ENCODE assay signal across 13 cellular contexts in genomic region chr11:3121416-3121815, GRCh38. TPM values are rescaled to one million over a fixed set of nuclear protein-coding genes. Genes with fewer than 3 reads are reported as not detected.
"Had no signal": no experiment of that assay in that cellular context is flagged by ENCODE, and none has a peak within 500 bp of the region (broad histone marks: within the 10 kb centered on the region; RNA-seq: fewer than 3 reads in every experiment).

No MANE protein-coding gene starts in this region.

- H3K9me3 Mint-ChIP-seq: activated B cell treated with CpG ODN at 0.5 μM for 24 hours; activated CD4-positive, alpha-beta T cell treated with anti-CD3 and anti-CD28 coated beads, Interleukin-2, amount 10 ng/mL, durations not matched to agents 7 days and 5 days; activated naive CD4-positive, alpha-beta T cell treated with anti-CD3 and anti-CD28 coated beads, Interleukin-2, amount 50 U/mL, for 24 hours; stimulated activated effector memory CD8-positive, alpha-beta T cell treated with anti-CD3 and anti-CD28 coated beads, Interleukin-12 subunit alpha, Interleukin-12 subunit beta, amount 100 ng/mL, for 72 hours had no signal

- H3K4me2 ChIP-seq: neural progenitor cell had no signal

- H3K27ac Mint-ChIP-seq: activated B cell treated with CpG ODN at 0.5 μM for 24 hours; activated CD4-positive, alpha-beta T cell treated with anti-CD3 and anti-CD28 coated beads, Interleukin-2, amount 10 ng/mL, durations not matched to agents 7 days and 5 days; activated naive CD4-positive, alpha-beta T cell treated with anti-CD3 and anti-CD28 coated beads, Interleukin-2, amount 50 U/mL, for 24 hours; naive B cell; neural progenitor cell; stimulated activated effector memory CD8-positive, alpha-beta T cell treated with anti-CD3 and anti-CD28 coated beads, Interleukin-12 subunit alpha, Interleukin-12 subunit beta, amount 100 ng/mL, for 72 hours; T-helper 2 cell treated with Interferon-gamma antibody and Interleukin-4, amounts not matched to agents 5 μg/mL and 100 μg/mL, for 36 hours had no signal

- H3K9ac ChIP-seq: neural progenitor cell had no signal

- H3K27me3 ChIP-seq: adrenal gland, cardiac muscle cell, esophagus squamous epithelium, neural progenitor cell, uterus had no signal

- H3K4me1 ChIP-seq: neural progenitor cell had no signal

- H3K27ac ChIP-seq: adrenal gland, cardiac muscle cell, esophagus squamous epithelium, neural progenitor cell, uterus had no signal

- DNase-seq: activated B cell treated with CpG ODN at 0.5 μM for 24 hours; activated CD4-positive, alpha-beta T cell treated with anti-CD3 and anti-CD28 coated beads, Interleukin-2, amount 10 ng/mL, durations not matched to agents 7 days and 5 days; esophagus squamous epithelium; hippocampal formation; naive B cell had no signal

- H3K4me3 Mint-ChIP-seq: activated B cell treated with CpG ODN at 0.5 μM for 24 hours; activated CD4-positive, alpha-beta T cell treated with anti-CD3 and anti-CD28 coated beads, Interleukin-2, amount 10 ng/mL, durations not matched to agents 7 days and 5 days; activated naive CD4-positive, alpha-beta T cell treated with anti-CD3 and anti-CD28 coated beads, Interleukin-2, amount 50 U/mL, for 24 hours; naive B cell; neural progenitor cell; stimulated activated effector memory CD8-positive, alpha-beta T cell treated with anti-CD3 and anti-CD28 coated beads, Interleukin-12 subunit alpha, Interleukin-12 subunit beta, amount 100 ng/mL, for 72 hours; T-helper 2 cell treated with Interferon-gamma antibody and Interleukin-4, amounts not matched to agents 5 μg/mL and 100 μg/mL, for 36 hours had no signal

- H3K4me3 ChIP-seq: adrenal gland, cardiac muscle cell, esophagus squamous epithelium, lung, neural progenitor cell, uterus had no signal

- H3K27me3 Mint-ChIP-seq: activated B cell treated with CpG ODN at 0.5 μM for 24 hours; activated CD4-positive, alpha-beta T cell treated with anti-CD3 and anti-CD28 coated beads, Interleukin-2, amount 10 ng/mL, durations not matched to agents 7 days and 5 days; activated naive CD4-positive, alpha-beta T cell treated with anti-CD3 and anti-CD28 coated beads, Interleukin-2, amount 50 U/mL, for 24 hours; naive B cell had no signal

- H2AFZ ChIP-seq: neural progenitor cell had no signal

- H3K36me3 ChIP-seq: cardiac muscle cell, neural progenitor cell, uterus had no signal

- H3K36me3 Mint-ChIP-seq: activated naive CD4-positive, alpha-beta T cell treated with anti-CD3 and anti-CD28 coated beads, Interleukin-2, amount 50 U/mL, for 24 hours; naive B cell had no signal

- H3K4me1 Mint-ChIP-seq: activated B cell treated with CpG ODN at 0.5 μM for 24 hours; activated CD4-positive, alpha-beta T cell treated with anti-CD3 and anti-CD28 coated beads, Interleukin-2, amount 10 ng/mL, durations not matched to agents 7 days and 5 days; activated naive CD4-positive, alpha-beta T cell treated with anti-CD3 and anti-CD28 coated beads, Interleukin-2, amount 50 U/mL, for 24 hours; naive B cell; neural progenitor cell; stimulated activated effector memory CD8-positive, alpha-beta T cell treated with anti-CD3 and anti-CD28 coated beads, Interleukin-12 subunit alpha, Interleukin-12 subunit beta, amount 100 ng/mL, for 72 hours had no signal

- ATAC-seq: stimulated activated effector memory CD8-positive, alpha-beta T cell treated with anti-CD3 and anti-CD28 coated beads, Interleukin-12 subunit alpha, Interleukin-12 subunit beta, amount 100 ng/mL, for 72 hours had no signal

- H3K9me3 ChIP-seq: adrenal gland, esophagus squamous epithelium, uterus had no signal

RNA-seq across cellular contexts. Expression of gene OSBPL5, which starts 43.7 kb away (rescaled TPM):
- total RNA-seq: activated B cell treated with CpG ODN at 0.5 μM for 24 hours had no signal
